30 cellular contexts compared by ENCODE assay signal in genomic region chr17:58470356-58470755, GRCh38. TPM values are rescaled to one million over a fixed set of nuclear protein-coding genes. Genes with fewer than 3 reads are reported as not detected.
"Had no signal": no experiment of that assay in that cellular context is flagged by ENCODE, and none has a peak within 500 bp of the region (broad histone marks: within the 10 kb centered on the region; RNA-seq: fewer than 3 reads in every experiment).

No MANE protein-coding gene starts in this region.

- DNase-seq: naive thymus-derived CD4-positive, alpha-beta T cell; natural killer cell; occipital lobe; ovary; posterior cingulate gyrus; psoas muscle; right cardiac atrium; spleen; stimulated activated CD4-positive, alpha-beta T cell treated with anti-CD3 and anti-CD28 coated beads, Interleukin-12 subunit alpha, Interleukin-12 subunit beta, amount 100 ng/mL, for 4 hours; stimulated activated CD4-positive, alpha-beta T cell treated with anti-CD3 and anti-CD28 coated beads, Interleukin-1b, Interleukin-23, amount 100 ng/mL, for 48 hours; stimulated activated CD4-positive, alpha-beta T cell treated with anti-CD3 and anti-CD28 coated beads, Interleukin-4, amount 100 ng/mL, for 1 hour; stimulated activated CD4-positive, alpha-beta T cell treated with anti-CD3 and anti-CD28 coated beads, Interleukin-4, amount 100 ng/mL, for 4 hours; stimulated activated CD8-positive, alpha-beta memory T cell treated with anti-CD3 and anti-CD28 coated beads, Interleukin-4, amount 100 ng/mL, for 48 hours; stimulated activated naive CD4-positive, alpha-beta T cell; stimulated activated naive CD8-positive, alpha-beta T cell treated with anti-CD3 and anti-CD28 coated beads, Interleukin-15, amount 100 ng/mL, for 72 hours; stimulated activated naive CD8-positive, alpha-beta T cell treated with anti-CD3 and anti-CD28 coated beads, Interleukin-15, Interleukin-2, amounts not matched to agents 100 U/mL and 50 U/mL, for 24 hours; substantia nigra; testis; tibial artery; transverse colon; upper lobe of right lung; uterus had no signal

- H2AFZ ChIP-seq: neural progenitor cell, parathyroid adenoma had no signal

- H3K79me2 ChIP-seq: parathyroid adenoma had no signal

- H3K27ac ChIP-seq: neural progenitor cell, ovary, parathyroid adenoma, psoas muscle, skin epidermis, spleen, suprapubic skin, testis, tibial artery, transverse colon, upper lobe of right lung, uterus had no signal

- H3K27me3 ChIP-seq: ovary, spleen, testis, tibial artery, uterus had no signal

- H3K9ac ChIP-seq: neural progenitor cell, parathyroid adenoma had no signal

- H3K4me1 ChIP-seq: neural progenitor cell, parathyroid adenoma, psoas muscle, spleen, suprapubic skin, testis, tibial artery, transverse colon, upper lobe of right lung, uterus had no signal

- H3K4me3 ChIP-seq: neural progenitor cell, ovary, psoas muscle, skin epidermis, smooth muscle cell, spleen, suprapubic skin, testis, tibial artery, transverse colon, upper lobe of right lung, uterus had no signal

- H3K4me2 ChIP-seq: neural progenitor cell, smooth muscle cell had no signal

- H3K9me3 ChIP-seq: ovary, psoas muscle, spleen, suprapubic skin, testis, tibial artery, transverse colon, upper lobe of right lung, uterus had no signal

- ATAC-seq: naive thymus-derived CD4-positive, alpha-beta T cell; natural killer cell; psoas muscle; right cardiac atrium; sciatic nerve; stimulated activated memory B cell treated with anti-CD40 and anti-IgM and Interleukin-4, amounts not matched to agents 10 μg/mL and 1 μg/mL and 100 μg/mL, for 72 hours; stimulated activated naive CD8-positive, alpha-beta T cell treated with anti-CD3 and anti-CD28 coated beads, Interleukin-15, amount 100 ng/mL, for 72 hours; stimulated activated naive CD8-positive, alpha-beta T cell treated with anti-CD3 and anti-CD28 coated beads, Interleukin-15, Interleukin-2, amounts not matched to agents 100 U/mL and 50 U/mL, for 24 hours; upper lobe of right lung had no signal

- H3K36me3 ChIP-seq: neural progenitor cell, ovary, spleen, suprapubic skin, tibial artery, transverse colon, upper lobe of right lung, uterus had no signal

RNA-seq across cellular contexts. Expression of gene HSF5, which starts 17.9 kb away (rescaled TPM):
- total RNA-seq: ovary, psoas muscle, smooth muscle cell, suprapubic skin had no signal
- polyA plus RNA-seq: psoas muscle, smooth muscle cell had no signal

RNA-seq across cellular contexts. Expression of gene RNF43, which starts 53.0 kb away (rescaled TPM):
- polyA plus RNA-seq: neural cell had no signal
